In genomic region chr15:36898522-36899126, GRCh38 we compare ENCODE assay signal across 31 cellular contexts.
A peak's percentile ranks its signal among the peaks of the same experiment; 100 is the strongest.
DNase-seq lines count a peak whose midpoint lies in the region; ATAC-seq, FAIRE-seq and TF ChIP-seq lines count a peak whose summit lies in the region.
"Had no signal": no experiment of that assay in that cellular context is flagged by ENCODE, and none has a peak within 500 bp of the region (broad histone marks: within the 10 kb centered on the region; RNA-seq: fewer than 3 reads in every experiment).

No MANE protein-coding gene starts in this region.

- DNase-seq in HT-29 (ENCODE audit: low spot score), result peak; percentile 52
- no peak for DNase-seq in WTC11 (ENCODE audit: low spot score)
- DNase-seq in sigmoid colon, result no peak
- no peak for DNase-seq in activated CD8-positive, alpha-beta memory T cell treated with anti-CD3 and anti-CD28 coated beads, Interleukin-2, amount 50 U/mL, for 48 hours
- no peak for DNase-seq in mesendoderm
- no peak for DNase-seq in GM12892 (ENCODE audit: insufficient read length)
- DNase-seq: activated CD4-positive, alpha-beta T cell treated with anti-CD3 and anti-CD28 coated beads for 36 hours; activated CD8-positive, alpha-beta T cell treated with anti-CD3 and anti-CD28 coated beads for 36 hours; activated naive CD4-positive, alpha-beta T cell treated with anti-CD3 and anti-CD28 coated beads, Interleukin-2, amount 50 U/mL, for 16 hours; C1 segment of cervical spinal cord; COR-L47; DMS53; effector CD4-positive, alpha-beta T cell; HFFc6; hippocampal formation; Kasumi-1; naive B cell; NCI-H2029 treated with DMSO at 0.1 percent for 48 hours; NCI-H2227 treated with DMSO at 0.1 percent for 48 hours; PC-9; stimulated activated CD4-positive, alpha-beta T cell treated with anti-CD3 and anti-CD28 coated beads, Interleukin-15, amount 100 ng/mL, for 24 hours; stimulated activated CD4-positive, alpha-beta T cell treated with anti-CD3 and anti-CD28 coated beads, Interleukin-4, amount 100 ng/mL, for 4 hours; transverse colon had no signal

- H3K9me3 ChIP-seq in iPS-20b (ENCODE audit: insufficient read depth, low read depth, low read length), result no peaks in the 10 kb centered on the region
- no peaks in the 10 kb centered on the region for H3K9me3 ChIP-seq in sigmoid colon
- H3K9me3 ChIP-seq: breast epithelium, transverse colon had no signal

- peaks cover 24% of the 10 kb centered on the region; the same call in 1 of the 2 replicates for H3K27me3 ChIP-seq in iPS-20b (ENCODE audit: insufficient read depth, low read length)
- H3K27me3 ChIP-seq in sigmoid colon, result no peaks in the 10 kb centered on the region
- no peaks in the 10 kb centered on the region for H3K27me3 ChIP-seq in mesendoderm (ENCODE audit: insufficient read depth, low read length, poor library complexity)
- H3K27me3 ChIP-seq: breast epithelium, transverse colon had no signal

- H2BK120ac ChIP-seq in mesendoderm (ENCODE audit: low read depth, low read length), result no peak overlapping the region

- H4K5ac ChIP-seq in mesendoderm (ENCODE audit: low read length), result no peak overlapping the region

- no peak overlapping the region for H3K4me2 ChIP-seq in mesendoderm (ENCODE audit: low read length)
- H3K4me2 ChIP-seq: PC-9 had no signal

- no peak overlapping the region for H3K23ac ChIP-seq in mesendoderm (ENCODE audit: low read length)

- H3K79me1 ChIP-seq in mesendoderm (ENCODE audit: low read length), result no peaks in the 10 kb centered on the region

- CTCF ChIA-PET in WTC11 (lab: Charles Lee), result interaction anchor here (0.8 to 2.1 kb wide), 5 partner anchors 15 to 235 kb away, joined by 3 to 8 read pairs (median 5); no protein-coding TSS in a partner anchor

- intact Hi-C loops in sigmoid colon (cut with DNase I), result no loop called here

- no peak overlapping the region for H2AK5ac ChIP-seq in mesendoderm (ENCODE audit: low read length)

- 26 to 45% methylated on average over 5 of the region's 5 CpGs for WGBS in sigmoid colon, 2 donors
- WGBS in mesendoderm (ENCODE audit: extremely low coverage, insufficient coverage, low lambda C conversion rate), result no CpG with 5 or more reads among the region's 5 CpGs

- H3K4me3 Mint-ChIP-seq in WTC11, result peak overlapping the region; percentile 29
- H3K4me3 Mint-ChIP-seq: activated CD4-positive, alpha-beta T cell treated with anti-CD3 and anti-CD28 coated beads for 36 hours; activated CD8-positive, alpha-beta T cell treated with anti-CD3 and anti-CD28 coated beads for 36 hours; HFFc6; naive B cell had no signal

- H4K8ac ChIP-seq in mesendoderm (ENCODE audit: low read depth, low read length), result no peak overlapping the region

- no peak overlapping the region for H3K18ac ChIP-seq in mesendoderm (ENCODE audit: low read length)

- H3K9me3 Mint-ChIP-seq in WTC11, result no peaks in the 10 kb centered on the region
- H3K9me3 Mint-ChIP-seq: activated CD8-positive, alpha-beta T cell treated with anti-CD3 and anti-CD28 coated beads for 36 hours; activated T-helper 2 cell treated with anti-CD3 and anti-CD28 coated beads, Interferon-gamma antibody, Interleukin-2, Interleukin-4, amounts not matched to agents 10 μg/mL and 5 μg/mL and 100 μg/mL, durations not matched to agents 14 hours and 24 hours and 36 hours; HFFc6; naive B cell had no signal

- FAIRE-seq in GM12892 (lab: Jason Lieb, UNC), result no peak
- FAIRE-seq: colon, GM12891, HTR-8/SVneo had no signal

- H3K4me1 ChIP-seq in iPS-20b (ENCODE audit: insufficient read depth, low read length) (peaks cover 44% of the 10 kb centered on the region), sigmoid colon (peaks cover 0 to 69% (median 54%) of the 10 kb centered on the region in 4 donors), mesendoderm (ENCODE audit: control insufficient read depth, low read depth, low read length) (peaks cover 4% of the 10 kb centered on the region)
- H3K4me1 ChIP-seq: breast epithelium had no signal

- peak; percentile 65 for ATAC-seq in WTC11
- ATAC-seq: activated CD4-positive, alpha-beta T cell treated with anti-CD3 and anti-CD28 coated beads for 36 hours; activated CD8-positive, alpha-beta T cell treated with anti-CD3 and anti-CD28 coated beads for 36 hours; left lobe of liver had no signal

- TF ChIP-seq POLR2A in sigmoid colon (IDR thresholded peaks at IDR 0.05) (no peak), GM12892 (IDR thresholded peaks at IDR 0.05; ENCODE audit: low read depth, low read length) (no peak)

- no peaks in the 10 kb centered on the region for H3K36me3 Mint-ChIP-seq in WTC11
- H3K36me3 Mint-ChIP-seq: naive B cell had no signal

- H2BK15ac ChIP-seq in mesendoderm (replicated peaks; ENCODE audit: low read depth), result no peak overlapping the region

- POLR2A ChIA-PET in WTC11 (lab: Charles Lee), result no interaction called here

- H3K27ac ChIP-seq in iPS-20b (ENCODE audit: low read length), result no peak overlapping the region
- peak overlapping the region in 3 of 4 donors; percentile 60 to 73 (median 67) for H3K27ac ChIP-seq in sigmoid colon
- no peak overlapping the region for H3K27ac ChIP-seq in mesendoderm (ENCODE audit: low read depth, low read length)
- H3K27ac ChIP-seq: epithelial cell of prostate, PC-9 had no signal

- H2BK5ac ChIP-seq in mesendoderm (ENCODE audit: low read length), result no peak overlapping the region

- H3K27ac Mint-ChIP-seq in WTC11, result peak overlapping the region; percentile 69; the same call in 1 of the 2 replicates
- H3K27ac Mint-ChIP-seq: activated CD4-positive, alpha-beta T cell treated with anti-CD3 and anti-CD28 coated beads for 36 hours; activated CD8-positive, alpha-beta T cell treated with anti-CD3 and anti-CD28 coated beads for 36 hours; activated T-helper 2 cell treated with anti-CD3 and anti-CD28 coated beads, Interferon-gamma antibody, Interleukin-2, Interleukin-4, amounts not matched to agents 10 μg/mL and 5 μg/mL and 100 μg/mL, durations not matched to agents 14 hours and 24 hours and 36 hours; HFFc6; naive B cell had no signal

- H3K56ac ChIP-seq in mesendoderm (ENCODE audit: low read length), result no peak overlapping the region

- no peak overlapping the region for H3K9ac ChIP-seq in iPS-20b (ENCODE audit: low read depth, low read length)
- no peak overlapping the region for H3K9ac ChIP-seq in mesendoderm (ENCODE audit: low read length)

- H3K4me3 ChIP-seq in iPS-20b (ENCODE audit: low read length) (peak overlapping the region; percentile 43), sigmoid colon (no peak overlapping the region), mesendoderm (ENCODE audit: low read length) (no peak overlapping the region)
- H3K4me3 ChIP-seq: breast epithelium, PC-9, transverse colon had no signal

- H3K79me2 ChIP-seq in mesendoderm (ENCODE audit: control insufficient read depth, insufficient read depth, low read length), result no peaks in the 10 kb centered on the region

- H3K4me1 Mint-ChIP-seq in WTC11, result peaks cover 45% of the 10 kb centered on the region
- H3K4me1 Mint-ChIP-seq: activated CD4-positive, alpha-beta T cell treated with anti-CD3 and anti-CD28 coated beads for 36 hours; naive B cell had no signal

- H3K36me3 ChIP-seq in iPS-20b (ENCODE audit: insufficient read depth, low read depth, low read length) (no peaks in the 10 kb centered on the region), sigmoid colon (peaks cover 0 to 19% (median 4%) of the 10 kb centered on the region in 4 donors), mesendoderm (ENCODE audit: control insufficient read depth, insufficient read depth, low read length) (no peaks in the 10 kb centered on the region)
- H3K36me3 ChIP-seq: breast epithelium, transverse colon had no signal

- H3K27me3 Mint-ChIP-seq in WTC11 (ENCODE audit: low read depth), result peaks cover 35% of the 10 kb centered on the region

- TF ChIP-seq EP300 in sigmoid colon (IDR thresholded peaks at IDR 0.05), result no peak

- TF ChIP-seq CTCF in WTC11 (IDR thresholded peaks at IDR 0.05), result no peak
- no peak for TF ChIP-seq CTCF in sigmoid colon (IDR thresholded peaks at IDR 0.05)

- H3K4ac ChIP-seq in mesendoderm (ENCODE audit: low read depth, low read length), result no peak overlapping the region

TF ChIP-seq in WTC11, 78 proteins besides CTCF, POLR2A, EP300 and RAD21:
- TF ChIP-seq CREM (CRISPR knock-in tag; IDR thresholded peaks at IDR 0.05) (no peak), JUN (CRISPR knock-in tag; IDR thresholded peaks at IDR 0.05) (no peak), MAX (CRISPR knock-in tag; IDR thresholded peaks at IDR 0.05) (no peak), ZMAT4 (CRISPR knock-in tag; IDR thresholded peaks at IDR 0.05) (no peak)

Comparison
In these comparisons a context has a peak if more than half of its experiments do, and no peak if none do; other contexts are left out.
1. H3K27ac ChIP-seq: peak in sigmoid colon (3 of 4); none in iPS-20b (single experiment) and mesendoderm (single experiment).